Comparison of ENCODE assay signal across 18 cellular contexts in genomic region chrX:102767287-102767686, GRCh38.
"Had no signal": no experiment of that assay in that cellular context is flagged by ENCODE, and none has a peak within 500 bp of the region (broad histone marks: within the 10 kb centered on the region; RNA-seq: fewer than 3 reads in every experiment).

No MANE protein-coding gene starts in this region.

- H3K4me1 ChIP-seq: SJSA1, testis had no signal

- DNase-seq: activated CD4-positive, alpha-beta T cell treated with anti-CD3 and anti-CD28 coated beads for 1 hour; activated CD8-positive, alpha-beta memory T cell treated with anti-CD3 and anti-CD28 coated beads, Interleukin-2, amount 50 U/mL, for 48 hours; anterior cingulate cortex; dermis blood vessel endothelial cell; endodermal cell; head of caudate nucleus; kidney glomerular epithelial cell; mesendoderm; pancreas; sigmoid colon; stimulated activated CD4-positive, alpha-beta T cell treated with anti-CD3 and anti-CD28 coated beads, Interleukin-1b, Interleukin-23, amount 100 ng/mL, for 48 hours; stomach; T-helper 9 cell; testis; upper lobe of right lung had no signal

- H3K27me3 Mint-ChIP-seq: activated naive CD8-positive, alpha-beta T cell had no signal

- H3K9me3 ChIP-seq: pancreas, sigmoid colon, SJSA1, stomach, testis, upper lobe of right lung had no signal

- H3K4me3 Mint-ChIP-seq: activated naive CD8-positive, alpha-beta T cell; endodermal cell had no signal

- H3K9me3 Mint-ChIP-seq: activated T-helper 2 cell treated with anti-CD3 and anti-CD28 coated beads, Interferon-gamma antibody, Interleukin-2, Interleukin-4, amounts not matched to agents 10 μg/mL and 5 μg/mL and 100 μg/mL, durations not matched to agents 14 hours and 24 hours and 36 hours had no signal

- H3K36me3 ChIP-seq: pancreas, sigmoid colon, SJSA1, stomach, upper lobe of right lung had no signal

- H3K27me3 ChIP-seq: pancreas, sigmoid colon, SJSA1, testis, upper lobe of right lung had no signal

- H3K36me3 Mint-ChIP-seq: activated naive CD8-positive, alpha-beta T cell had no signal

- H3K4me3 ChIP-seq: pancreas, sigmoid colon, SJSA1, stomach, testis, upper lobe of right lung had no signal

- H3K27ac Mint-ChIP-seq: activated naive CD8-positive, alpha-beta T cell; activated T-helper 2 cell treated with anti-CD3 and anti-CD28 coated beads, Interferon-gamma antibody, Interleukin-2, Interleukin-4, amounts not matched to agents 10 μg/mL and 5 μg/mL and 100 μg/mL, durations not matched to agents 14 hours and 24 hours and 36 hours; endodermal cell had no signal

- ATAC-seq: pancreas, upper lobe of right lung had no signal

- H3K27ac ChIP-seq: pancreas, SJSA1, stomach, testis, upper lobe of right lung had no signal
